ENCODE assay signal across 8 cellular contexts in the genomic region with DNA sequence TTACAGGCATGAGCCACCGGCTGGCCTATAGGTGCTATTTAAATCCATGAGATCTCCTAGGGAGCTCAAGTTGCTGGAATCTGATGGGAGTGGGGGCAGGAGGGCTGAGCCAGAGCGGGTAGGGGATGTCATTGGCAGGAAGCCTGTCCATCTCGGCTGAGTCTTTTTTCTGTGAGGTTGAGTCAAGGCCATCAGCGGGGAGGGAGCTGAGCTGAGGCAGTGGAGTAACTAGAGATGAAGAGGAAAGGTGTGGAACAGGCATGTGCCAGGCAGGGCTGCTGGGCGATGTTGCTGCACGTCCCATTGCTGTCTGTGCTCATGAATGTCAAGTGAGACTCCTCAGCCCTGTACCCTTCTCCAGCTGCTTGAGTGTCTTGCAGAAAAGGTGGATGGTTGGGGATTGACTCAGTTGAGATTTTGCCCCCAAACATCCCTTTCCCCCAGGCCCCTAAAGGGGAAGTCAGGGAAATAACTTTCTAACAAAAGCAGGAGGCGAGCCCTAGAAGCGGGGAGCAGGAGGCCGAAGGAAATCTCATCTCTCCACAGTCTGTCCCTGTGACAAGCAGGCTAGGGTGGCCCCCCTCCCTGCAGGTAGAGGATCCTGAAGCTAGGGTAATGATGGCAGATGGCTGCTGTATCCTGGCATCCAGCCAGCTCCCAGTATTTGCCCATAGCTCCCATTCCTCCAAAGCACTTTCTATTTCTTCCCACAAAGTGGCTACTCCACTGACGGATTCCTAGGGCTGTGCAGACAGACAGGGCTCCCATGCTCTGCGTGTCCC.
DNase-seq lines count a peak whose midpoint lies in the region; ATAC-seq lines count a peak whose summit lies in the region.

No MANE protein-coding gene starts in this region.

- no peak for ATAC-seq in GM19467 (IDR thresholded peaks at IDR 0.05; ENCODE audit: unreplicated experiment)
- ATAC-seq in GM19397 (IDR thresholded peaks at IDR 0.05; ENCODE audit: unreplicated experiment), result no peak
- ATAC-seq in HG03520 (IDR thresholded peaks at IDR 0.05; ENCODE audit: unreplicated experiment), result no peak

- DNase-seq in D341Med (ENCODE audit: low spot score), result peak; percentile 63
- DNase-seq in NCI-H1417 (lab: John Stamatoyannopoulos, UW), result peak; percentile 73 to 92 (median 82)
- peak; percentile 60 for DNase-seq in SHP77 treated with DMSO at 0.1 percent for 48 hours (lab: John Stamatoyannopoulos, UW)
- peak; percentile 49 for DNase-seq in iris pigment epithelial cell (ENCODE audit: low read depth)
- DNase-seq in NCI-H1048 (lab: John Stamatoyannopoulos, UW), result no peak
